In genomic region chr6:12010635-12011275, GRCh38 we compare ENCODE assay signal across 8 cellular contexts. TPM values are rescaled to one million over a fixed set of nuclear protein-coding genes. Genes with fewer than 3 reads are reported as not detected.
A peak's percentile ranks its signal among the peaks of the same experiment; 100 is the strongest.
DNase-seq lines count a peak whose midpoint lies in the region; ATAC-seq and TF ChIP-seq lines count a peak whose summit lies in the region.

No MANE protein-coding gene starts in this region.

- no peak for TF ChIP-seq CTCF in testis (IDR thresholded peaks at IDR 0.05)

- peak overlapping the region; percentile 59 to 89 for H2BK12ac ChIP-seq in mesenchymal stem cell (ENCODE audit: low read length in 2 of 2)

- H3K4me3 ChIP-seq in mesenchymal stem cell (ENCODE audit: insufficient read depth in 1 of 2, low read depth in 1 of 2, low read length in 2 of 2), result peak overlapping the region; percentile 45 to 84
- peak overlapping the region; percentile 70 to 77 for H3K4me3 ChIP-seq in testis

- H3K27me3 ChIP-seq in mesenchymal stem cell (ENCODE audit: control insufficient read depth in 1 of 2, insufficient read depth in 1 of 2, low read length in 2 of 2) (no peaks in the 10 kb centered on the region), testis (no peaks in the 10 kb centered on the region)

- H3K14ac ChIP-seq in mesenchymal stem cell (ENCODE audit: low read length in 2 of 2), result peak overlapping the region; percentile 9 to 93

- peak overlapping the region; percentile 54 to 66 for H3K4ac ChIP-seq in mesenchymal stem cell (ENCODE audit: low read depth in 1 of 2, low read length in 2 of 2)

- H3K9me3 ChIP-seq in mesenchymal stem cell (ENCODE audit: control insufficient read depth, low read length) (peaks cover 6% of the 10 kb centered on the region), testis (no peaks in the 10 kb centered on the region)

- peak overlapping the region; percentile 70 for H4K8ac ChIP-seq in mesenchymal stem cell (ENCODE audit: low read length)

- peak overlapping the region; percentile 64 for H3K4me2 ChIP-seq in mesenchymal stem cell (ENCODE audit: low read length, poor library complexity, severe bottlenecking)

- H4K91ac ChIP-seq in mesenchymal stem cell (ENCODE audit: low read length), result peak overlapping the region; percentile 85

- peak; percentile 39 for ATAC-seq in GM21717 (IDR thresholded peaks at IDR 0.05; ENCODE audit: unreplicated experiment)

- no peaks in the 10 kb centered on the region for H3K9me3 Mint-ChIP-seq in dendritic cell treated with granulocyte-macrophage colony-stimulating factor and Interleukin-4, amounts not matched to agents 40 ng/mL and 50 ng/mL, for 4 days

- peak overlapping the region; percentile 93 for H2BK120ac ChIP-seq in mesenchymal stem cell (ENCODE audit: low read depth, low read length)

- H3K36me3 ChIP-seq in mesenchymal stem cell (ENCODE audit: control insufficient read depth in 1 of 2, insufficient read depth in 2 of 2, low read depth in 1 of 2, low read length in 2 of 2), result peaks cover 4 to 8% of the 10 kb centered on the region in 2 experiments
- no peaks in the 10 kb centered on the region for H3K36me3 ChIP-seq in testis (ENCODE audit: low read depth, missing control alignments)

- no peaks in the 10 kb centered on the region for H3K79me1 ChIP-seq in mesenchymal stem cell (replicated peaks; ENCODE audit: low read length, poor library complexity, severe bottlenecking)

- H3K27me3 Mint-ChIP-seq in dendritic cell treated with granulocyte-macrophage colony-stimulating factor and Interleukin-4, amounts not matched to agents 40 ng/mL and 50 ng/mL, for 4 days, result peaks cover 3% of the 10 kb centered on the region

- H3K18ac ChIP-seq in mesenchymal stem cell (ENCODE audit: low read depth in 1 of 2, low read length in 2 of 2), result peak overlapping the region; percentile 90 to 92

- peak overlapping the region; percentile 87 for H2BK15ac ChIP-seq in mesenchymal stem cell (ENCODE audit: low read depth, poor library complexity, severe bottlenecking)

- no peaks in the 10 kb centered on the region for H3K4me1 ChIP-seq in mesenchymal stem cell (ENCODE audit: control insufficient read depth, insufficient read depth, low read depth, low read length)
- H3K4me1 ChIP-seq in testis, result peaks cover 16% of the 10 kb centered on the region

- TF ChIP-seq POLR2A in Raji (IDR thresholded peaks at IDR 0.05; ENCODE audit: insufficient read depth, low read depth, low read length) (peak; percentile 34), testis (IDR thresholded peaks at IDR 0.05) (no peak)

- DNase-seq in NCI-H345 (lab: John Stamatoyannopoulos, UW) (peak; percentile 41), NCI-H345 treated with DMSO at 0.1 percent for 48 hours (lab: John Stamatoyannopoulos, UW; ENCODE audit: unreplicated experiment) (no peak), HuH-7.5 (ENCODE audit: low spot score) (peak; percentile 40), mesenchymal stem cell (no peak), testis (peak; percentile 85)

- H3K27ac ChIP-seq in mesenchymal stem cell (ENCODE audit: low read length, poor library complexity, severe bottlenecking) (peak overlapping the region; percentile 93), testis (peak overlapping the region; percentile 88 to 96)

- H2AK5ac ChIP-seq in mesenchymal stem cell (ENCODE audit: low read length, severe bottlenecking), result peak overlapping the region; percentile 22

- WGBS in mesenchymal stem cell, result under 1% methylated on average over 17 of the region's 22 CpGs
- WGBS in testis, 2 donors, result 1% methylated on average over 22 of the region's 22 CpGs

- peaks cover 23% of the 10 kb centered on the region for H3K36me3 Mint-ChIP-seq in dendritic cell treated with granulocyte-macrophage colony-stimulating factor and Interleukin-4, amounts not matched to agents 40 ng/mL and 50 ng/mL, for 4 days (ENCODE audit: low read depth)

- H2BK5ac ChIP-seq in mesenchymal stem cell (ENCODE audit: low read depth, low read length, poor library complexity, severe bottlenecking), result peak overlapping the region; percentile 8

- H3K4me1 Mint-ChIP-seq in dendritic cell treated with granulocyte-macrophage colony-stimulating factor and Interleukin-4, amounts not matched to agents 40 ng/mL and 50 ng/mL, for 4 days (ENCODE audit: low read depth), result peaks cover 24% of the 10 kb centered on the region

- peak overlapping the region; percentile 89 for H3K4me3 Mint-ChIP-seq in dendritic cell treated with granulocyte-macrophage colony-stimulating factor and Interleukin-4, amounts not matched to agents 40 ng/mL and 50 ng/mL, for 4 days

- intact Hi-C loops in dendritic cell treated with granulocyte-macrophage colony-stimulating factor and Interleukin-4, amounts not matched to agents 40 ng/mL and 50 ng/mL, for 4 days (cut with micrococcal nuclease), result loop anchor here (2.0 kb wide), 1 partner anchor 42 kb away; no protein-coding TSS in a partner anchor
- intact Hi-C loops in testis (cut with DNase I; ENCODE audit: low total_unique reads), result no loop called here

- peak overlapping the region in 1 of 2 experiments; percentile 34 for H3K23ac ChIP-seq in mesenchymal stem cell (ENCODE audit: low read length in 2 of 2)

- no peak overlapping the region for H2AFZ ChIP-seq in mesenchymal stem cell (ENCODE audit: low read depth, low read length)

- H3K9ac ChIP-seq in mesenchymal stem cell (ENCODE audit: low read length), result peak overlapping the region; percentile 95

- H3K27ac Mint-ChIP-seq in dendritic cell treated with granulocyte-macrophage colony-stimulating factor and Interleukin-4, amounts not matched to agents 40 ng/mL and 50 ng/mL, for 4 days, result peak overlapping the region; percentile 100

RNA-seq across cellular contexts. Expression of gene HIVEP1, which starts 1.4 kb away (rescaled TPM):
- 13.8 TPM for polyA plus RNA-seq in mesenchymal stem cell (2013, experiment 1 of 2)
- polyA plus RNA-seq in mesenchymal stem cell (2013, experiment 2 of 2), result 11.2 TPM
- total RNA-seq in testis, result 10 to 100 TPM; 44.1 to 53.3 TPM
- polyA plus RNA-seq in testis (ENCODE audit: insufficient read depth, low read depth, low replicate concordance), result 15.5 TPM

Comparison
In these comparisons a context has a peak if more than half of its experiments do, and no peak if none do; other contexts are left out.
1. DNase-seq: peak in NCI-H345 (single experiment), HuH-7.5 (single experiment) and testis (single experiment); none in NCI-H345 treated with DMSO at 0.1 percent for 48 hours (single experiment) and mesenchymal stem cell (single experiment).